ENCODE assay signal across 8 cellular contexts in genomic region chr14:58199726-58200479, GRCh38. TPM values are rescaled to one million over a fixed set of nuclear protein-coding genes. Genes with fewer than 3 reads are reported as not detected.
DNase-seq lines count a peak whose midpoint lies in the region; ATAC-seq and TF ChIP-seq lines count a peak whose summit lies in the region.

ACTR10 (plus strand) TSS chr14:58200149; CDS start chr14:58200218, 69 bp downstream.

- H3K4me1 ChIP-seq in PC-9 (replicated peaks; ENCODE audit: insufficient read depth), result peaks cover 18% of the 10 kb centered on the region

- H3K27ac ChIP-seq in PC-9, result peak within 1 kb of the TSS; percentile 65

- POLR2A ChIA-PET in PC-9 (lab: Charles Lee; ENCODE audit: unreplicated experiment), result interaction anchor here (0.6 to 1.0 kb wide), 2 partner anchors 45 to 1284 kb away, joined by 3 to 4 read pairs; partner anchors contain the start of genes JKAMP, L3HYPDH and PSMA3

- H3K36me3 ChIP-seq in PC-9 (ENCODE audit: low read depth), result no peaks in the 10 kb centered on the region

- TF ChIP-seq RAD21 in Ishikawa (IDR thresholded peaks at IDR 0.05; ENCODE audit: low read depth), result no peak; the same call in 1 of the 2 replicates

- H4K20me1 ChIP-seq in PC-9 (ENCODE audit: insufficient read depth), result no peaks in the 10 kb centered on the region

- H3K4me3 ChIP-seq in PC-9, result peak within 1 kb of the TSS; percentile 100
- peak within 1 kb of the TSS; percentile 99 for H3K4me3 ChIP-seq in epithelial cell of proximal tubule (ENCODE audit: low read depth, low read length)

- peak within 1 kb of the TSS; percentile 90 for H3K4me2 ChIP-seq in PC-9

- DNase-seq in DMS153 treated with DMSO at 0.1 percent for 48 hours (lab: John Stamatoyannopoulos, UW; ENCODE audit: unreplicated experiment), result peak; percentile 45
- DNase-seq in PC-9, result peak; percentile 59 to 90
- peak; percentile 96 for DNase-seq in activated T-cell treated with anti-CD3 and anti-CD28 coated beads, Interleukin-2, amount 50 U/mL, for 1 hour
- no peak for DNase-seq in epithelial cell of proximal tubule (ENCODE audit: low read depth)
- DNase-seq in mucosa of gallbladder (ENCODE audit: low spot score), result peak; percentile 83
- DNase-seq in stimulated activated CD8-positive, alpha-beta memory T cell treated with anti-CD3 and anti-CD28 coated beads, Interleukin-4, amount 100 ng/mL, for 24 hours (ENCODE audit: low read depth), result peak; percentile 85

- peak; percentile 93 for ATAC-seq in GM21619 (IDR thresholded peaks at IDR 0.05; ENCODE audit: unreplicated experiment)

- peak within 1 kb of the TSS; percentile 100 for H2AFZ ChIP-seq in PC-9

- no peaks in the 10 kb centered on the region for H3K27me3 ChIP-seq in PC-9 (ENCODE audit: insufficient read depth, low read depth)

- BruUV-seq in PC-9 (replicated peaks; lab: Mats Ljungman, UMichigan), result TSS peak; percentile 49

- intact Hi-C loops in PC-9 (cut with micrococcal nuclease; ENCODE audit: unreplicated experiment), result loop anchor here (2.0 kb wide), 1 partner anchor 45 kb away; the partner anchor contains the start of gene PSMA3

- H3K9me3 ChIP-seq in PC-9 (ENCODE audit: insufficient read depth, low read depth), result no peaks in the 10 kb centered on the region

- no peak for TF ChIP-seq EP300 in Ishikawa (IDR thresholded peaks at IDR 0.05; ENCODE audit: borderline replicate concordance)

- TF ChIP-seq CTCF in PC-9 (conservative IDR thresholded peaks at IDR 0.05) (no peak), epithelial cell of proximal tubule (conservative IDR thresholded peaks at IDR 0.05; ENCODE audit: low read depth, low read length) (no peak)

- no peaks in the 10 kb centered on the region for H3K9me2 ChIP-seq in PC-9 (ENCODE audit: insufficient read depth)

- H3F3A ChIP-seq in PC-9 (ENCODE audit: insufficient read depth, low read depth), result 0 out of 2 replicates have a peak, but pooled peaks cover 3% of the 10 kb centered on the region

- peaks cover 21% of the 10 kb centered on the region for H3K79me2 ChIP-seq in PC-9 (ENCODE audit: low read depth)

- CTCF ChIA-PET in PC-9 (lab: Charles Lee), result interaction anchor here (0.5 kb wide), 1 partner anchor 99 kb away, joined by 3 read pairs; no protein-coding TSS in a partner anchor

TF ChIP-seq in Ishikawa, 13 proteins besides CTCF, POLR2A, EP300 and RAD21:
- TF ChIP-seq TCF12 (IDR thresholded peaks at IDR 0.05; ENCODE audit: low read depth), result peak; percentile 40; the same call in 1 of the 2 replicates
- TF ChIP-seq NFIC (IDR thresholded peaks at IDR 0.05), result no peak
- TF ChIP-seq TAF1 (IDR thresholded peaks at IDR 0.05; ENCODE audit: low read depth), result peak; percentile 52; the same call in 1 of the 2 replicates
- no peak for TF ChIP-seq CEBPB (IDR thresholded peaks at IDR 0.05)
- peak; percentile 94 for TF ChIP-seq EGR1 (IDR thresholded peaks at IDR 0.05)
- TF ChIP-seq MAX (IDR thresholded peaks at IDR 0.05), result peak; percentile 55; the same call in 1 of the 2 replicates
- no peak for TF ChIP-seq REST (IDR thresholded peaks at IDR 0.05; ENCODE audit: low read depth)
- 0 out of 2 replicates have a peak, but pooled peaks have one; percentile 19 for TF ChIP-seq TEAD4 (IDR thresholded peaks at IDR 0.05)
- no peak for TF ChIP-seq USF1 (IDR thresholded peaks at IDR 0.05)
- TF ChIP-seq YY1 (IDR thresholded peaks at IDR 0.05; ENCODE audit: low read depth), result no peak
- no peak for TF ChIP-seq ZBTB7A (IDR thresholded peaks at IDR 0.05; ENCODE audit: low read depth)
- TF ChIP-seq FOXM1 (IDR thresholded peaks at IDR 0.05; ENCODE audit: borderline replicate concordance, low read depth), result no peak
- TF ChIP-seq CREB1 (IDR thresholded peaks at IDR 0.05; ENCODE audit: low read depth), result no peak

RNA-seq across cellular contexts. Expression of gene ACTR10, which starts in this region (rescaled TPM):
- 30.4 and 36.3 TPM in 2 replicates for total RNA-seq in PC-9 (2021)
- 70.0 and 103 TPM in 2 replicates for total RNA-seq in epithelial cell of proximal tubule
- 52.5 TPM for total RNA-seq in mucosa of gallbladder
